In the genomic region with DNA sequence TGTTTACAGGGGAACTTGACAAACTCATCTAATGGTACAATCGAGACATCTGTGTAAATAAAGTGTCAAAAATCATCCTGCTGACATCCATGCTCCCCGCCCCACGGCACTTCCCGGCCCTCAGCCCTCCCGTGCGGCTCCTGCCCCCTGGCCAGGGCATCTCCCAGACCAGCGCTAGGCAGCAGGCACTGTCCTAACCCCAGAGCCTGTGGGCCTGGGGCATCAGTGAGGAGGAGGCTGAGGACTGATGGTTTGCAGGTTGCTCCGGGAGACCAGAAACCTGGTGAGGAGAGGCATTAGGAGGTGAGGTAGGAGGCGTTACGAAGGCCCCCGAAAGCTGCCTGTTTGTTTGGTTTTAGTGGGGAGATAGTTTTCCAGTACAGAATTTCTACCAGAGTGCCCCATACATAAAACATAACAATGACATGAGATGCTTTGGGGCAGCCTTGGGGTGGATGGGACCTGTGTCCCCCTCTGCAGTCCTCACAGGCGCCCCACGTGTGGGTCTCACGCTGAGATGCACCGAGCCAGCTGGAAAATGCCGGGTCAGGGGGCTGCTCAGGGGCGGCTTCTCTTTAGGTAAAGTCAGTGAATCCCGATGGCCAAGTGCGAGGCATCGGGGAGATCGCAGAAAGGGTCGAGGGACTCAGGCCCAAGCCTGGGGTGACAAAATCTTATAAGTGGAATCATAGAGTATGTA, we compare ENCODE assay signal across 1 cellular context.
TF ChIP-seq lines count a peak whose summit lies in the region.

No MANE protein-coding gene starts in this region.

TF ChIP-seq in SK-N-SH, 30 proteins besides CTCF, POLR2A, EP300 and RAD21 (continued from another document):
- TF ChIP-seq, protein P1, sequence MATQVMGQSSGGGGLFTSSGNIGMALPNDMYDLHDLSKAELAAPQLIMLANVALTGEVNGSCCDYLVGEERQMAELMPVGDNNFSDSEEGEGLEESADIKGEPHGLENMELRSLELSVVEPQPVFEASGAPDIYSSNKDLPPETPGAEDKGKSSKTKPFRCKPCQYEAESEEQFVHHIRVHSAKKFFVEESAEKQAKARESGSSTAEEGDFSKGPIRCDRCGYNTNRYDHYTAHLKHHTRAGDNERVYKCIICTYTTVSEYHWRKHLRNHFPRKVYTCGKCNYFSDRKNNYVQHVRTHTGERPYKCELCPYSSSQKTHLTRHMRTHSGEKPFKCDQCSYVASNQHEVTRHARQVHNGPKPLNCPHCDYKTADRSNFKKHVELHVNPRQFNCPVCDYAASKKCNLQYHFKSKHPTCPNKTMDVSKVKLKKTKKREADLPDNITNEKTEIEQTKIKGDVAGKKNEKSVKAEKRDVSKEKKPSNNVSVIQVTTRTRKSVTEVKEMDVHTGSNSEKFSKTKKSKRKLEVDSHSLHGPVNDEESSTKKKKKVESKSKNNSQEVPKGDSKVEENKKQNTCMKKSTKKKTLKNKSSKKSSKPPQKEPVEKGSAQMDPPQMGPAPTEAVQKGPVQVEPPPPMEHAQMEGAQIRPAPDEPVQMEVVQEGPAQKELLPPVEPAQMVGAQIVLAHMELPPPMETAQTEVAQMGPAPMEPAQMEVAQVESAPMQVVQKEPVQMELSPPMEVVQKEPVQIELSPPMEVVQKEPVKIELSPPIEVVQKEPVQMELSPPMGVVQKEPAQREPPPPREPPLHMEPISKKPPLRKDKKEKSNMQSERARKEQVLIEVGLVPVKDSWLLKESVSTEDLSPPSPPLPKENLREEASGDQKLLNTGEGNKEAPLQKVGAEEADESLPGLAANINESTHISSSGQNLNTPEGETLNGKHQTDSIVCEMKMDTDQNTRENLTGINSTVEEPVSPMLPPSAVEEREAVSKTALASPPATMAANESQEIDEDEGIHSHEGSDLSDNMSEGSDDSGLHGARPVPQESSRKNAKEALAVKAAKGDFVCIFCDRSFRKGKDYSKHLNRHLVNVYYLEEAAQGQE (IDR thresholded peaks at IDR 0.05; ENCODE audit: low read depth, low read length): no peak
- TF ChIP-seq FOXM1 (IDR thresholded peaks at IDR 0.05; ENCODE audit: low read depth) (no peak), MXI1 (IDR thresholded peaks at IDR 0.05; ENCODE audit: low read depth, low read length) (no peak), FOXJ3 (CRISPR knock-in tag; IDR thresholded peaks at IDR 0.05) (no peak), ELF1 (IDR thresholded peaks at IDR 0.05) (no peak), EZH2phosphoT487 (IDR thresholded peaks at IDR 0.05; ENCODE audit: borderline replicate concordance, low read depth) (no peak), RXRA (IDR thresholded peaks at IDR 0.05; ENCODE audit: borderline replicate concordance, low read depth) (no peak), CHD2 (IDR thresholded peaks at IDR 0.05; ENCODE audit: low read length, partially characterized antibody) (no peak)
- TF ChIP-seq, protein P2, sequence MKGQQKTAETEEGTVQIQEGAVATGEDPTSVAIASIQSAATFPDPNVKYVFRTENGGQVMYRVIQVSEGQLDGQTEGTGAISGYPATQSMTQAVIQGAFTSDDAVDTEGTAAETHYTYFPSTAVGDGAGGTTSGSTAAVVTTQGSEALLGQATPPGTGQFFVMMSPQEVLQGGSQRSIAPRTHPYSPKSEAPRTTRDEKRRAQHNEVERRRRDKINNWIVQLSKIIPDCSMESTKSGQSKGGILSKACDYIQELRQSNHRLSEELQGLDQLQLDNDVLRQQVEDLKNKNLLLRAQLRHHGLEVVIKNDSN (IDR thresholded peaks at IDR 0.05; ENCODE audit: borderline replicate concordance, low read depth): no peak
- TF ChIP-seq, protein P3, sequence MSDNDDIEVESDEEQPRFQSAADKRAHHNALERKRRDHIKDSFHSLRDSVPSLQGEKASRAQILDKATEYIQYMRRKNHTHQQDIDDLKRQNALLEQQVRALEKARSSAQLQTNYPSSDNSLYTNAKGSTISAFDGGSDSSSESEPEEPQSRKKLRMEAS (IDR thresholded peaks at IDR 0.05; ENCODE audit: low read depth): no peak
